ENCODE assay signal across 8 cellular contexts in the genomic region with DNA sequence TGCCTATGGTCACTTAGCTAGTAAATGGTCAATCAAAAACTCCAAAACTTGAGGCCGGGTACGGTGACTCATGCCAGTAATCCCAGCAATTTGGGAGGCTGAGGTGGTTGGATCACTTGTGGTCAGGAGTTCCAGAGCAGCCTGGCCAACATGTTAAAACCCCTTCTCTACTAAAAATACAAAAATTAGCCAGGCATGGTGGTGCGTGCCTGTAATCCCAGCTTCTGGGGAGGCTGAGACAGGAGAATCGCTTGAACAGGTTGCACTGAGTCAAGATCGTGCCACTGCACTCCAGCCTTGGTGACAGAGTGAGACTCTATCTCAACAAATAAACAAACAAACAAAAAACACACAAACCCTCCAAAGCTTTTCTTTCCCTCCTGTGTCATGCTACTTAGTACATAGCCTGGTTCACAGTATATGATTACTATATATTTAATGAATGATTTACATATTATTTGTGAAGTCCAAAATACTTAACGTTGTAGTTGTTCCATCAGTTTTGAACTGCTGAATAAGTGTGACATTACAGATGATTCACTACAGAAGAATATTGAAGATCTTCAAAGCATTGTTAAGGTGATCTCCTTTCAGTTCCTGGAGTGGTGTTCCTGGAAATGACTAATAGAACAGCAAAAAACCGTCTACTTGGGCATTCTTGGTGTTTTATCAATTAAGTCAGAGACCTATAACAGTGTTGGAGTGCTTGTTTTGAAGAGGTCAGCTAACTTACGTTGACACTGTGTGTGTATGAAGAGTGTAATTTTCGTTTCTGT.
DNase-seq lines count a peak whose midpoint lies in the region; ATAC-seq and TF ChIP-seq lines count a peak whose summit lies in the region.

No MANE protein-coding gene starts in this region.

- H3K4me1 Mint-ChIP-seq in CD4-positive, CD25-positive, alpha-beta regulatory T cell, result peaks cover 18 to 39% (median 26%) of the 10 kb centered on the region in 4 donors
- peaks cover 17% of the 10 kb centered on the region for H3K4me1 Mint-ChIP-seq in activated naive CD8-positive, alpha-beta T cell treated with anti-CD3 and anti-CD28 coated beads, Interleukin-2, amount 10 ng/mL, durations not matched to agents 7 days and 5 days

- no peak for TF ChIP-seq CTCF in kidney epithelial cell (IDR thresholded peaks at IDR 0.05; ENCODE audit: insufficient read depth, low read length, poor library complexity, severe bottlenecking)

- peak in 1 of 3 donors; percentile 66 for DNase-seq in CD4-positive, CD25-positive, alpha-beta regulatory T cell
- DNase-seq in HS-5 (ENCODE audit: low read depth) (peak; percentile 65), kidney epithelial cell (ENCODE audit: low read depth) (peak; percentile 52), NCI-H510A treated with DMSO at 0.1 percent for 48 hours (lab: John Stamatoyannopoulos, UW) (no peak), DMS79 treated with DMSO at 0.1 percent for 48 hours (lab: John Stamatoyannopoulos, UW) (no peak), SKM-1 treated with dmso at 0.1 percent for 144 hours (lab: John Stamatoyannopoulos, UW; ENCODE audit: unreplicated experiment) (no peak)
- DNase-seq in activated naive CD8-positive, alpha-beta T cell treated with anti-CD3 and anti-CD28 coated beads, Interleukin-2, amount 10 ng/mL, durations not matched to agents 7 days and 5 days, result no peak

- H3K4me3 ChIP-seq in CD4-positive, CD25-positive, alpha-beta regulatory T cell (ENCODE audit: low read depth, low read length), result no peak overlapping the region
- no peak overlapping the region for H3K4me3 ChIP-seq in kidney epithelial cell (ENCODE audit: low read depth, low read length)

- H3K36me3 Mint-ChIP-seq in CD4-positive, CD25-positive, alpha-beta regulatory T cell, result no peaks in the 10 kb centered on the region
- H3K36me3 Mint-ChIP-seq in activated naive CD8-positive, alpha-beta T cell treated with anti-CD3 and anti-CD28 coated beads, Interleukin-2, amount 10 ng/mL, durations not matched to agents 7 days and 5 days, result no peaks in the 10 kb centered on the region

- H3K9me3 ChIP-seq in CD4-positive, CD25-positive, alpha-beta regulatory T cell (ENCODE audit: control insufficient read depth in 2 of 2, low read length in 2 of 2), result no peaks in the 10 kb centered on the region

- no peaks in the 10 kb centered on the region for H3K36me3 ChIP-seq in CD4-positive, CD25-positive, alpha-beta regulatory T cell (ENCODE audit: control insufficient read depth, insufficient read depth, low read length)
- H3K36me3 ChIP-seq in kidney epithelial cell (ENCODE audit: control insufficient read depth, insufficient read depth, low read length), result no peaks in the 10 kb centered on the region

- peak; percentile 60 for ATAC-seq in CD4-positive, CD25-positive, alpha-beta regulatory T cell (ENCODE audit: low read depth in 2 of 2)
- ATAC-seq in activated naive CD8-positive, alpha-beta T cell treated with anti-CD3 and anti-CD28 coated beads, Interleukin-2, amount 10 ng/mL, durations not matched to agents 7 days and 5 days (ENCODE audit: low read depth), result peak; percentile 28
- no peak for ATAC-seq in HG02938 (IDR thresholded peaks at IDR 0.05; ENCODE audit: unreplicated experiment)

- H3K9me3 Mint-ChIP-seq in CD4-positive, CD25-positive, alpha-beta regulatory T cell, result peaks cover 0 to 4% (median 0%) of the 10 kb centered on the region in 7 donors
- no peaks in the 10 kb centered on the region for H3K9me3 Mint-ChIP-seq in activated naive CD8-positive, alpha-beta T cell treated with anti-CD3 and anti-CD28 coated beads, Interleukin-2, amount 10 ng/mL, durations not matched to agents 7 days and 5 days

- no peaks in the 10 kb centered on the region for H3K27me3 ChIP-seq in CD4-positive, CD25-positive, alpha-beta regulatory T cell (ENCODE audit: control insufficient read depth, insufficient read depth, low read length)
- H3K27me3 ChIP-seq in kidney epithelial cell (ENCODE audit: control insufficient read depth, insufficient read depth, low read length), result no peaks in the 10 kb centered on the region

- POLR2A ChIA-PET in activated naive CD8-positive, alpha-beta T cell treated with anti-CD3 and anti-CD28 coated beads, Interleukin-2, amount 10 ng/mL, durations not matched to agents 7 days and 5 days (lab: Charles Lee), result no interaction called here

- no peaks in the 10 kb centered on the region for H3K27me3 Mint-ChIP-seq in CD4-positive, CD25-positive, alpha-beta regulatory T cell
- no peaks in the 10 kb centered on the region for H3K27me3 Mint-ChIP-seq in activated naive CD8-positive, alpha-beta T cell treated with anti-CD3 and anti-CD28 coated beads, Interleukin-2, amount 10 ng/mL, durations not matched to agents 7 days and 5 days

- H3K4me3 Mint-ChIP-seq in CD4-positive, CD25-positive, alpha-beta regulatory T cell, result peak overlapping the region in 1 of 4 donors; percentile 25
- H3K4me3 Mint-ChIP-seq in activated naive CD8-positive, alpha-beta T cell treated with anti-CD3 and anti-CD28 coated beads, Interleukin-2, amount 10 ng/mL, durations not matched to agents 7 days and 5 days, result no peak overlapping the region

- H3K4me1 ChIP-seq in CD4-positive, CD25-positive, alpha-beta regulatory T cell (ENCODE audit: control insufficient read depth, insufficient read depth, low read length, poor library complexity, severe bottlenecking), result peaks cover 33% of the 10 kb centered on the region

- H3K27ac ChIP-seq in CD4-positive, CD25-positive, alpha-beta regulatory T cell (ENCODE audit: insufficient read depth, low read length, poor library complexity, severe bottlenecking), result peak overlapping the region; percentile 28

- H3K27ac Mint-ChIP-seq in CD4-positive, CD25-positive, alpha-beta regulatory T cell, result peak overlapping the region; percentile 75 to 95 (median 91)
- peak overlapping the region; percentile 55 for H3K27ac Mint-ChIP-seq in activated naive CD8-positive, alpha-beta T cell treated with anti-CD3 and anti-CD28 coated beads, Interleukin-2, amount 10 ng/mL, durations not matched to agents 7 days and 5 days

Comparison
In these comparisons a context has a peak if more than half of its experiments do, and no peak if none do; other contexts are left out.
1. DNase-seq: peak in HS-5 (single experiment) and kidney epithelial cell (single experiment); none in activated naive CD8-positive, alpha-beta T cell treated with anti-CD3 and anti-CD28 coated beads, Interleukin-2, amount 10 ng/mL, durations not matched to agents 7 days and 5 days (single experiment), NCI-H510A treated with DMSO at 0.1 percent for 48 hours (single experiment), DMS79 treated with DMSO at 0.1 percent for 48 hours (single experiment) and SKM-1 treated with dmso at 0.1 percent for 144 hours (single experiment).